2 cellular contexts compared by ENCODE assay signal in genomic region chr1:172620603-172621002, GRCh38. TPM values are rescaled to one million over a fixed set of nuclear protein-coding genes. Genes with fewer than 3 reads are reported as not detected.
"Had no signal": no experiment of that assay in that cellular context is flagged by ENCODE, and none has a peak within 500 bp of the region (broad histone marks: within the 10 kb centered on the region; RNA-seq: fewer than 3 reads in every experiment).

No MANE protein-coding gene starts in this region.

RNA-seq across cellular contexts. Expression of gene FASLG, which starts 38.3 kb away (rescaled TPM):
- total RNA-seq: H9, HT-29 had no signal
